Comparison of ENCODE assay signal across 1 cellular context in the genomic region with DNA sequence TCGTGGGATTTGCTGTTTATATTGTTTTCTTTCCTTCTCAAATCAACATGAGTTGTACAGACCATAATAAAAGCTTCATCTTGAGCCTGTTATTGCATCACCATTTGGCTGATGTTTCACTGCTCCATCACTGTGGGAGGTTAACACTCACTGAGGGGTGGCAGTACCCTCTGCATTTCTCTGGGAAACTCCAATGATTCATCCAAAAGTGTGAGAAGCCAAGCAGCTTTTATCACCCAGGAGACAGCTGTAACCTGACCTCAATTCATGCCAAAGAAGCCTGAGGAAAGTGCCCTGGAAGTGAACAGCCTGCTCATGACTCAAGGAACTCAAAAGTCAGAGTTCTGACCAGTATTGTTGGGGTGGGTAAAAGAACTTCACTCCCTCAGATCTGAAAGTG.
TF ChIP-seq lines count a peak whose summit lies in the region.

No MANE protein-coding gene starts in this region.

TF ChIP-seq in HEK293, 187 proteins besides CTCF, POLR2A, EP300 and RAD21 (continued from another document):
- TF ChIP-seq, protein P1, sequence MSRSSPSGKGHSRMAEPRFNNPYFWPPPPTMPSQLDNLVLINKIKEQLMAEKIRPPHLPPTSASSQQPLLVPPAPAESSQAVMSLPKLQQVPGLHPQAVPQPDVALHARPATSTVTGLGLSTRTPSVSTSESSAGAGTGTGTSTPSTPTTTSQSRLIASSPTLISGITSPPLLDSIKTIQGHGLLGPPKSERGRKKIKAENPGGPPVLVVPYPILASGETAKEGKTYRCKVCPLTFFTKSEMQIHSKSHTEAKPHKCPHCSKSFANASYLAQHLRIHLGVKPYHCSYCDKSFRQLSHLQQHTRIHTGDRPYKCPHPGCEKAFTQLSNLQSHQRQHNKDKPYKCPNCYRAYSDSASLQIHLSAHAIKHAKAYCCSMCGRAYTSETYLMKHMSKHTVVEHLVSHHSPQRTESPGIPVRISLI (tag by site-specific recombination; IDR thresholded peaks at IDR 0.05), result no peak
- TF ChIP-seq ZNF548 (tag by site-specific recombination; IDR thresholded peaks at IDR 0.05), result no peak
- TF ChIP-seq, protein P2, sequence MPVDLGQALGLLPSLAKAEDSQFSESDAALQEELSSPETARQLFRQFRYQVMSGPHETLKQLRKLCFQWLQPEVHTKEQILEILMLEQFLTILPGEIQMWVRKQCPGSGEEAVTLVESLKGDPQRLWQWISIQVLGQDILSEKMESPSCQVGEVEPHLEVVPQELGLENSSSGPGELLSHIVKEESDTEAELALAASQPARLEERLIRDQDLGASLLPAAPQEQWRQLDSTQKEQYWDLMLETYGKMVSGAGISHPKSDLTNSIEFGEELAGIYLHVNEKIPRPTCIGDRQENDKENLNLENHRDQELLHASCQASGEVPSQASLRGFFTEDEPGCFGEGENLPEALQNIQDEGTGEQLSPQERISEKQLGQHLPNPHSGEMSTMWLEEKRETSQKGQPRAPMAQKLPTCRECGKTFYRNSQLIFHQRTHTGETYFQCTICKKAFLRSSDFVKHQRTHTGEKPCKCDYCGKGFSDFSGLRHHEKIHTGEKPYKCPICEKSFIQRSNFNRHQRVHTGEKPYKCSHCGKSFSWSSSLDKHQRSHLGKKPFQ (tag by site-specific recombination; IDR thresholded peaks at IDR 0.05), result no peak
- no peak for TF ChIP-seq TCF7L2 (IDR thresholded peaks at IDR 0.05; ENCODE audit: borderline replicate concordance, low read depth, low read length)
- TF ChIP-seq ZNF707 (tag by site-specific recombination; IDR thresholded peaks at IDR 0.05), result no peak
- TF ChIP-seq ZNF560 (tag by site-specific recombination; IDR thresholded peaks at IDR 0.05; ENCODE audit: borderline replicate concordance), result no peak
- TF ChIP-seq, protein P3, sequence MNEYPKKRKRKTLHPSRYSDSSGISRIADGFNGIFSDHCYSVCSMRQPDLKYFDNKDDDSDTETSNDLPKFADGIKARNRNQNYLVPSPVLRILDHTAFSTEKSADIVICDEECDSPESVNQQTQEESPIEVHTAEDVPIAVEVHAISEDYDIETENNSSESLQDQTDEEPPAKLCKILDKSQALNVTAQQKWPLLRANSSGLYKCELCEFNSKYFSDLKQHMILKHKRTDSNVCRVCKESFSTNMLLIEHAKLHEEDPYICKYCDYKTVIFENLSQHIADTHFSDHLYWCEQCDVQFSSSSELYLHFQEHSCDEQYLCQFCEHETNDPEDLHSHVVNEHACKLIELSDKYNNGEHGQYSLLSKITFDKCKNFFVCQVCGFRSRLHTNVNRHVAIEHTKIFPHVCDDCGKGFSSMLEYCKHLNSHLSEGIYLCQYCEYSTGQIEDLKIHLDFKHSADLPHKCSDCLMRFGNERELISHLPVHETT (tag by site-specific recombination; IDR thresholded peaks at IDR 0.05), result no peak
- no peak for TF ChIP-seq KLF8 (tag by site-specific recombination; IDR thresholded peaks at IDR 0.05)
- no peak for TF ChIP-seq ZNF391 (tag by site-specific recombination; IDR thresholded peaks at IDR 0.05; ENCODE audit: borderline replicate concordance, low read depth)
- no peak for TF ChIP-seq ZFP41 (tag by site-specific recombination; IDR thresholded peaks at IDR 0.05; ENCODE audit: borderline replicate concordance)
TF ChIP-seq in HEK293: peak in this region for 15.
